Comparison of ENCODE assay signal across 2 cellular contexts in genomic region chr20:43460172-43460829, GRCh38.
A peak's percentile ranks its signal among the peaks of the same experiment; 100 is the strongest.
TF ChIP-seq lines count a peak whose summit lies in the region.

No MANE protein-coding gene starts in this region.

TF ChIP-seq in A549, 52 proteins besides CTCF, POLR2A, EP300 and RAD21:
- TF ChIP-seq BCL3 (IDR thresholded peaks at IDR 0.05) (no peak), ZNF302 (CRISPR knock-in tag; IDR thresholded peaks at IDR 0.05) (no peak), HES2 (IDR thresholded peaks at IDR 0.05) (no peak), FOSL2 (IDR thresholded peaks at IDR 0.05) (no peak), FOSL2 (CRISPR knock-in tag; IDR thresholded peaks at IDR 0.05) (no peak)
TF ChIP-seq in A549: peak in this region for 0.

TF ChIP-seq in HepG2, 621 proteins besides CTCF, POLR2A, EP300 and RAD21:
- no peak for TF ChIP-seq ZFP1 (CRISPR knock-in tag; IDR thresholded peaks at IDR 0.05)
- no peak for TF ChIP-seq KDM1A (CRISPR knock-in tag; IDR thresholded peaks at IDR 0.05)
- TF ChIP-seq ZMYM4 (CRISPR knock-in tag; IDR thresholded peaks at IDR 0.05) = peak; percentile 71
- no peak; the same call in 1 of the 2 replicates for TF ChIP-seq ZBTB33 (CRISPR knock-in tag; IDR thresholded peaks at IDR 0.05)
- TF ChIP-seq, protein P1, sequence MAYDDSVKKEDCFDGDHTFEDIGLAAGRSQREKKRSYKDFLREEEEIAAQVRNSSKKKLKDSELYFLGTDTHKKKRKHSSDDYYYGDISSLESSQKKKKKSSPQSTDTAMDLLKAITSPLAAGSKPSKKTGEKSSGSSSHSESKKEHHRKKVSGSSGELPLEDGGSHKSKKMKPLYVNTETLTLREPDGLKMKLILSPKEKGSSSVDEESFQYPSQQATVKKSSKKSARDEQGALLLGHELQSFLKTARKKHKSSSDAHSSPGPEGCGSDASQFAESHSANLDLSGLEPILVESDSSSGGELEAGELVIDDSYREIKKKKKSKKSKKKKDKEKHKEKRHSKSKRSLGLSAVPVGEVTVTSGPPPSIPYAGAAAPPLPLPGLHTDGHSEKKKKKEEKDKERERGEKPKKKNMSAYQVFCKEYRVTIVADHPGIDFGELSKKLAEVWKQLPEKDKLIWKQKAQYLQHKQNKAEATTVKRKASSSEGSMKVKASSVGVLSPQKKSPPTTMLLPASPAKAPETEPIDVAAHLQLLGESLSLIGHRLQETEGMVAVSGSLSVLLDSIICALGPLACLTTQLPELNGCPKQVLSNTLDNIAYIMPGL (CRISPR knock-in tag; IDR thresholded peaks at IDR 0.05; ENCODE audit: borderline replicate concordance in 1 of 2, low read depth in 1 of 2) = no peak
- no peak for TF ChIP-seq TBX3 (IDR thresholded peaks at IDR 0.05; ENCODE audit: borderline replicate concordance)
- no peak for TF ChIP-seq ZNF83 (CRISPR knock-in tag; IDR thresholded peaks at IDR 0.05; ENCODE audit: borderline replicate concordance)
- no peak for TF ChIP-seq CENPX (CRISPR knock-in tag; IDR thresholded peaks at IDR 0.05)
- no peak for TF ChIP-seq ATF5 (CRISPR knock-in tag; IDR thresholded peaks at IDR 0.05; ENCODE audit: low read depth)
- TF ChIP-seq MNT (IDR thresholded peaks at IDR 0.05) = no peak
- TF ChIP-seq NR2F1 (CRISPR knock-in tag; IDR thresholded peaks at IDR 0.05) = 0 out of 4 replicates have a peak, but pooled peaks of 1 of the 2 experiments have one; percentile 36
- no peak for TF ChIP-seq GZF1 (CRISPR knock-in tag; IDR thresholded peaks at IDR 0.05)
- 0 out of 2 replicates have a peak, but pooled peaks have one; percentile 27 for TF ChIP-seq POLR2G (IDR thresholded peaks at IDR 0.05; ENCODE audit: low read depth, low read length)
- TF ChIP-seq ZFP36L2 (CRISPR knock-in tag; IDR thresholded peaks at IDR 0.05) = no peak
- no peak for TF ChIP-seq NFKBIZ (CRISPR knock-in tag; IDR thresholded peaks at IDR 0.05)
- TF ChIP-seq, protein P2, sequence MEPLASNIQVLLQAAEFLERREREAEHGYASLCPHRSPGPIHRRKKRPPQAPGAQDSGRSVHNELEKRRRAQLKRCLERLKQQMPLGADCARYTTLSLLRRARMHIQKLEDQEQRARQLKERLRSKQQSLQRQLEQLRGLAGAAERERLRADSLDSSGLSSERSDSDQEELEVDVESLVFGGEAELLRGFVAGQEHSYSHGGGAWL (CRISPR knock-in tag; IDR thresholded peaks at IDR 0.05) = no peak
- TF ChIP-seq GFI1 (CRISPR knock-in tag; IDR thresholded peaks at IDR 0.05; ENCODE audit: borderline replicate concordance) = no peak
- 0 out of 2 replicates have a peak, but pooled peaks have one; percentile 29 for TF ChIP-seq ARNT2 (CRISPR knock-in tag; IDR thresholded peaks at IDR 0.05; ENCODE audit: low read depth)
- peak; percentile 11 for TF ChIP-seq PRPF4 (IDR thresholded peaks at IDR 0.05; ENCODE audit: low read depth, low read length, poor library complexity, severe bottlenecking)
- TF ChIP-seq ZMAT3 (CRISPR knock-in tag; conservative IDR thresholded peaks at IDR 0.05) = no peak
- 0 out of 2 replicates have a peak, but pooled peaks have one; percentile 7 for TF ChIP-seq NR2C2 (CRISPR knock-in tag; IDR thresholded peaks at IDR 0.05; ENCODE audit: borderline replicate concordance)
- TF ChIP-seq NAIF1 (CRISPR knock-in tag; IDR thresholded peaks at IDR 0.05; ENCODE audit: borderline replicate concordance) = no peak
- no peak for TF ChIP-seq PHF20 (CRISPR knock-in tag; IDR thresholded peaks at IDR 0.05)
- peak; percentile 63; the same call in 1 of the 2 replicates for TF ChIP-seq POGZ (CRISPR knock-in tag; IDR thresholded peaks at IDR 0.05)
- TF ChIP-seq ZFX (CRISPR knock-in tag; IDR thresholded peaks at IDR 0.05; ENCODE audit: low read depth) = 0 out of 2 replicates have a peak, but pooled peaks have one; percentile 5
- TF ChIP-seq ARNTL (CRISPR knock-in tag; IDR thresholded peaks at IDR 0.05) = 0 out of 2 replicates have a peak, but pooled peaks have one; percentile 30
- no peak for TF ChIP-seq THAP11 (CRISPR knock-in tag; IDR thresholded peaks at IDR 0.05)
- TF ChIP-seq, protein P3, sequence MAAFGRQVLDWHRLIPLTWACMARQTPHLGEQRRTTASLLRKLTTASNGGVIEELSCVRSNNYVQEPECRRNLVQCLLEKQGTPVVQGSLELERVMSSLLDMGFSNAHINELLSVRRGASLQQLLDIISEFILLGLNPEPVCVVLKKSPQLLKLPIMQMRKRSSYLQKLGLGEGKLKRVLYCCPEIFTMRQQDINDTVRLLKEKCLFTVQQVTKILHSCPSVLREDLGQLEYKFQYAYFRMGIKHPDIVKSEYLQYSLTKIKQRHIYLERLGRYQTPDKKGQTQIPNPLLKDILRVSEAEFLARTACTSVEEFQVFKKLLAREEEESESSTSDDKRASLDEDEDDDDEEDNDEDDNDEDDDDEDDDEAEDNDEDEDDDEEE (CRISPR knock-in tag; IDR thresholded peaks at IDR 0.05) = no peak
- no peak for TF ChIP-seq SP1 (IDR thresholded peaks at IDR 0.05)
- no peak for TF ChIP-seq SP1 (CRISPR knock-in tag; IDR thresholded peaks at IDR 0.05)
- TF ChIP-seq KLF9 (CRISPR knock-in tag; IDR thresholded peaks at IDR 0.05; ENCODE audit: low read depth) = no peak
- TF ChIP-seq GPN1 (CRISPR knock-in tag; IDR thresholded peaks at IDR 0.05; ENCODE audit: borderline replicate concordance) = no peak
- 0 out of 2 replicates have a peak, but pooled peaks have one; percentile 52 for TF ChIP-seq ZSCAN5A (CRISPR knock-in tag; IDR thresholded peaks at IDR 0.05; ENCODE audit: borderline replicate concordance)
- 0 out of 2 replicates have a peak, but pooled peaks have one; percentile 1 for TF ChIP-seq POLR2AphosphoS2 (IDR thresholded peaks at IDR 0.05; ENCODE audit: low read depth, low read length)
- TF ChIP-seq RBFOX2 (IDR thresholded peaks at IDR 0.05; ENCODE audit: low read depth, low read length) = peak; percentile 62
- no peak for TF ChIP-seq ZSCAN12 (CRISPR knock-in tag; IDR thresholded peaks at IDR 0.05)
- TF ChIP-seq BCL6 (CRISPR knock-in tag; IDR thresholded peaks at IDR 0.05) = no peak
- TF ChIP-seq ZNF552 (CRISPR knock-in tag; IDR thresholded peaks at IDR 0.05; ENCODE audit: borderline replicate concordance) = no peak
